In the genomic region with DNA sequence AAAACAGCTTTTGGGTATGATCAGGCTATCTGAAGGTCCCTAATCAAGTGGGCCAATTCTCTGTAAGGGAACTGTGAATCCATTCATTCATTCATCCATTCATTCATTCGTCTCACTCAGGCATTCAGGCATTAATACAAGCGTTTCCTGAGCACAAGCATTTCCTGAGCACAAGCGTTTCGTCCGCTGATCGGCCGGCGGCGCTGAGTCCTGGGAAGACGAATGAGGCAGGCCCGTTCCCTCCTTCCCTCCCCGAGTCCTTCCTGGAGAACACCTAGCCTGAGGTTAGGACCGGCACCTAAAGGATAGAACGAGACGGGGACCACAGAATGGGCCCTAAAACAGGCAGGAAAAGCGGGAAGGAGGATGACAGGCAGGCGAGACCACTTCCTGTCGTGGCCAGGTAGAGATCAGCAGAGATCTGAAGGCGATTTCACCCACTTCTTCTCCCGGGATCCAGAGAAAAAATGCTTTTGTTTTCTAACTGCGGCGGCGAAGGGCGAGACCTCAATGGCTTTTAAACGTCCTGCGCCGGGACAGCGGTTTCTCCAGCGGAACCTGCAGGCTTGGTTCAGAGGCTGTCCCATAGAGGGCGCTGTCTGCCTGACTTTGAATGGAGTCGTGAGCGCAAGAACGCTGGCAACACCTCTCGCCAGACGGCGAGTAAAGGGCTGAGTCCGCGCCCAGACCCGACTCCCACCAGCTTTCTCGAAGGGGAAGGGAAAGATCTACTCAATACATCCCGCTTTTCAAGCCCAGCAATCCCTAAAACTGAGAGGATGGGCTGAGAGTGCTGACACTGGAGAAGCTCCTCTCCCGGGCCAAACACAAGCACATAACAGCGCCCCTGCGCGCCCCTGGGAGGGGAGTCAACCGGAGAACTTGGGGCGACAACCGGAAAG, we compare ENCODE assay signal across 8 cellular contexts. TPM values are rescaled to one million over a fixed set of nuclear protein-coding genes. Genes with fewer than 3 reads are reported as not detected.
DNase-seq lines count a peak whose midpoint lies in the region; ATAC-seq and TF ChIP-seq lines count a peak whose summit lies in the region.

No MANE protein-coding gene starts in this region.

- ATAC-seq in HG02610 (IDR thresholded peaks at IDR 0.05; ENCODE audit: unreplicated experiment) (peak; percentile 64), HG03025 (IDR thresholded peaks at IDR 0.05; ENCODE audit: low FRiP score, unreplicated experiment) (no peak)

- peaks cover 15% of the 10 kb centered on the region for H3K27me3 Mint-ChIP-seq in endothelial cell (ENCODE audit: unreplicated experiment)

- H3K36me3 Mint-ChIP-seq in endothelial cell (ENCODE audit: low read depth, unreplicated experiment): no peaks in the 10 kb centered on the region

- peak; percentile 78 for DNase-seq in EH (ENCODE audit: low read depth)
- peak; percentile 48 for DNase-seq in NCI-H774 (lab: John Stamatoyannopoulos, UW)
- DNase-seq in activated CD8-positive, alpha-beta memory T cell treated with anti-CD3 and anti-CD28 coated beads for 24 hours: peak; percentile 94
- DNase-seq in endothelial cell (ENCODE audit: low spot score): peak; percentile 94
- DNase-seq in midbrain (lab: John Stamatoyannopoulos, UW): peak; percentile 83
- peak; percentile 63 to 71 for DNase-seq in stimulated activated CD8-positive, alpha-beta memory T cell treated with anti-CD3 and anti-CD28 coated beads, Interleukin-15, amount 100 ng/mL, for 4 hours (ENCODE audit: low read depth in 2 of 2)

- peak; percentile 93 for TF ChIP-seq CTCF in endothelial cell (IDR thresholded peaks at IDR 0.05; ENCODE audit: unreplicated experiment)

- H3K4me1 Mint-ChIP-seq in endothelial cell (ENCODE audit: unreplicated experiment): peaks cover 19% of the 10 kb centered on the region

- H3K27ac Mint-ChIP-seq in endothelial cell (ENCODE audit: unreplicated experiment): no peak overlapping the region

- H3K9me3 Mint-ChIP-seq in endothelial cell (ENCODE audit: unreplicated experiment): no peaks in the 10 kb centered on the region

- H3K4me3 Mint-ChIP-seq in endothelial cell (ENCODE audit: unreplicated experiment): peak overlapping the region; percentile 64

RNA-seq across cellular contexts. Expression of a gene that starts 2.9 kb away (rescaled TPM):
- total RNA-seq in endothelial cell (ENCODE audit: unreplicated experiment): not detected

RNA-seq across cellular contexts. Expression of a gene that starts 15.1 kb away (rescaled TPM):
- total RNA-seq in endothelial cell (ENCODE audit: unreplicated experiment): not detected

RNA-seq across cellular contexts. Expression of a gene that starts 21.4 kb away (rescaled TPM):
- total RNA-seq in endothelial cell (ENCODE audit: unreplicated experiment): 107 TPM
